Comparison of ENCODE assay signal across 23 cellular contexts in the genomic region with DNA sequence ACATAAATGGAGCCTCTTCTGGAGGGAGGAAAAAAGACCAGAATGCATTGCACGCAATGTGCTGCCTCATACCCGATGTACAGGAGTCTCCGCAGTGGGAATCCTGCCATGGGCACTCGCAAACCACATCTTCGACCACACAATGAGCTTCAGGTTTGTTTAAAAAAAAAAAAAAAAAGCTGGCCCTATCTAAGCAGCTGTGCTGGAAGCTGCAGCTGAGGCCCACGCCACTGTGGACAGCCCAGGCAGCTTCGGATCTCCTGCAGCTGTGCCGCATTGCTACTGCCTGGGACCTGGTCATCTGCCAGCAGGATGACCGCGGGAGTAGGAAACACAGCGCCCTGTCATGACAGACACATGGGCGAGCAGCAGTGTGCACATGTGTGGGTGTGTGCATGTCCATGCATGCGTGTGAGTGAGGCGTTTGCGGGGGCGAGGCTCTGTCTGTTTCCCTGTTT. TPM values are rescaled to one million over a fixed set of nuclear protein-coding genes. Genes with fewer than 3 reads are reported as not detected.
DNase-seq lines count a peak whose midpoint lies in the region; ATAC-seq and TF ChIP-seq lines count a peak whose summit lies in the region.
"Had no signal": no experiment of that assay in that cellular context is flagged by ENCODE, and none has a peak within 500 bp of the region (broad histone marks: within the 10 kb centered on the region; RNA-seq: fewer than 3 reads in every experiment).

No MANE protein-coding gene starts in this region.

- H3K4me2 ChIP-seq in GM23338 (no peak overlapping the region), SK-N-SH (0 out of 2 replicates have a peak overlapping the region, but pooled peaks have one; percentile 14), trophoblast cell (ENCODE audit: low read length) (no peak overlapping the region)
- H3K4me2 ChIP-seq: BLaER1 had no signal

- no peak overlapping the region for H2BK12ac ChIP-seq in trophoblast cell (ENCODE audit: low read length)

- no peaks in the 10 kb centered on the region for H3K9me2 ChIP-seq in GM23338 (ENCODE audit: insufficient read depth)
- no peaks in the 10 kb centered on the region for H3K9me2 ChIP-seq in SK-N-SH

- H4K12ac ChIP-seq in trophoblast cell (ENCODE audit: low read depth, low read length): no peak overlapping the region

- POLR2A ChIA-PET in SK-N-SH (lab: Yijun Ruan, JAX): no interaction called here

- H3K4me1 ChIP-seq in GM23338 (ENCODE audit: insufficient read depth): peaks cover 7% of the 10 kb centered on the region
- H3K4me1 ChIP-seq in SK-N-SH (ENCODE audit: control insufficient read depth in 1 of 2, insufficient read depth in 2 of 2, low read depth in 1 of 2, low read length in 1 of 2): peaks cover 0 to 3% of the 10 kb centered on the region in 2 experiments; a peak in 1 of 4 replicates
- no peaks in the 10 kb centered on the region for H3K4me1 ChIP-seq in trophoblast cell (ENCODE audit: control insufficient read depth in 1 of 2, insufficient read depth in 2 of 2, low read length in 2 of 2)
- H3K4me1 ChIP-seq: thyroid gland had no signal

- CTCF ChIA-PET in SK-N-SH (lab: Yijun Ruan, JAX): interaction anchor here (1.2 kb wide), 1 partner anchor 49 kb away, joined by 3 read pairs; no protein-coding TSS in a partner anchor
- CTCF ChIA-PET in activated CD8-positive, alpha-beta memory T cell treated with anti-CD3 and anti-CD28 coated beads, Interleukin-2, amount 10 ng/mL, durations not matched to agents 7 days and 5 days (lab: Charles Lee): no interaction called here

- no peak overlapping the region for H3K14ac ChIP-seq in trophoblast cell (ENCODE audit: low read length)

- H3K27ac ChIP-seq in GM23338 (ENCODE audit: low read depth) (no peak overlapping the region), SK-N-SH (ENCODE audit: low read depth in 2 of 2, low read length in 1 of 2) (no peak overlapping the region), trophoblast cell (ENCODE audit: low read depth, low read length) (no peak overlapping the region)
- H3K27ac ChIP-seq: BLaER1, cardiac muscle cell, neutrophil, thyroid gland had no signal

- H4K20me1 ChIP-seq in GM23338 (replicated peaks; ENCODE audit: insufficient read depth) (0 out of 2 replicates have a peak, but pooled peaks cover 5% of the 10 kb centered on the region), SK-N-SH (ENCODE audit: insufficient read depth) (no peaks in the 10 kb centered on the region)
- H4K20me1 ChIP-seq: BLaER1 had no signal

- H3K4me3 ChIP-seq in GM23338 (no peak overlapping the region), SK-N-SH (ENCODE audit: low read depth in 2 of 2, low read length in 1 of 2) (no peak overlapping the region), trophoblast cell (ENCODE audit: low read depth, low read length) (peak overlapping the region; percentile 17)
- H3K4me3 ChIP-seq: BLaER1, cardiac muscle cell, thyroid gland had no signal

- H3K27me3 Mint-ChIP-seq in GM23338 (ENCODE audit: insufficient read depth, low read depth, poor library complexity): peaks cover 54% of the 10 kb centered on the region
- H3K27me3 Mint-ChIP-seq in activated CD8-positive, alpha-beta memory T cell treated with anti-CD3 and anti-CD28 coated beads, Interleukin-2, amount 10 ng/mL, durations not matched to agents 7 days and 5 days: peaks cover 41% of the 10 kb centered on the region

- no peak for TF ChIP-seq EP300 in SK-N-SH (IDR thresholded peaks at IDR 0.05; ENCODE audit: borderline replicate concordance in 1 of 2, low read depth in 1 of 2, low read length in 1 of 2)

- no peak overlapping the region for H3K4ac ChIP-seq in trophoblast cell (ENCODE audit: low read depth, low read length)

- 0 out of 2 replicates have a peak, but pooled peaks cover 14% of the 10 kb centered on the region for H3F3A ChIP-seq in GM23338 (replicated peaks; ENCODE audit: low read depth)
- H3F3A ChIP-seq in SK-N-SH (replicated peaks; ENCODE audit: insufficient read depth): peaks cover 4% of the 10 kb centered on the region

- TF ChIP-seq CTCF in GM23338 (conservative IDR thresholded peaks at IDR 0.05; ENCODE audit: low read depth in 2 of 2) (no peak), SK-N-SH (IDR thresholded peaks at IDR 0.05) (no peak)

- no peak overlapping the region for H3K18ac ChIP-seq in trophoblast cell (ENCODE audit: low read length)

- H2BK120ac ChIP-seq in trophoblast cell (ENCODE audit: insufficient read depth, low read length, poor library complexity): no peak overlapping the region

- H3K27ac Mint-ChIP-seq in GM23338: no peak overlapping the region
- H3K27ac Mint-ChIP-seq in activated CD8-positive, alpha-beta memory T cell treated with anti-CD3 and anti-CD28 coated beads, Interleukin-2, amount 10 ng/mL, durations not matched to agents 7 days and 5 days: no peak overlapping the region
- H3K27ac Mint-ChIP-seq: activated T-cell treated with anti-CD3 and anti-CD28 coated beads, Interleukin-2, amount 50 U/mL, for 72 hours; H9 had no signal

- H3K23ac ChIP-seq in trophoblast cell (ENCODE audit: low read length): no peak overlapping the region

- no peaks in the 10 kb centered on the region for H3K9me3 Mint-ChIP-seq in GM23338
- H3K9me3 Mint-ChIP-seq in activated CD8-positive, alpha-beta memory T cell treated with anti-CD3 and anti-CD28 coated beads, Interleukin-2, amount 10 ng/mL, durations not matched to agents 7 days and 5 days (ENCODE audit: low read depth): peaks cover 5% of the 10 kb centered on the region

- H3K27me3 ChIP-seq in GM23338 (ENCODE audit: insufficient read depth) (peaks cover 49% of the 10 kb centered on the region), SK-N-SH (ENCODE audit: insufficient read depth) (peaks cover 79% of the 10 kb centered on the region), trophoblast cell (ENCODE audit: insufficient read depth, low read length) (no peaks in the 10 kb centered on the region)
- H3K27me3 ChIP-seq: thyroid gland had no signal

- H3K9me3 ChIP-seq in SK-N-SH (no peaks in the 10 kb centered on the region), trophoblast cell (ENCODE audit: insufficient read depth, low read depth, low read length) (peaks cover 6% of the 10 kb centered on the region)
- H3K9me3 ChIP-seq: BLaER1, neutrophil, thyroid gland had no signal

- H3K4me1 Mint-ChIP-seq in GM23338: peaks cover 25% of the 10 kb centered on the region
- peaks cover 7% of the 10 kb centered on the region for H3K4me1 Mint-ChIP-seq in activated CD8-positive, alpha-beta memory T cell treated with anti-CD3 and anti-CD28 coated beads, Interleukin-2, amount 10 ng/mL, durations not matched to agents 7 days and 5 days

- no peaks in the 10 kb centered on the region for H3K79me1 ChIP-seq in trophoblast cell (ENCODE audit: low read length)

- ATAC-seq in GM23338 (peak; percentile 41), GM18867 (IDR thresholded peaks at IDR 0.05; ENCODE audit: unreplicated experiment) (no peak)
- no peak for ATAC-seq in activated CD8-positive, alpha-beta memory T cell treated with anti-CD3 and anti-CD28 coated beads, Interleukin-2, amount 10 ng/mL, durations not matched to agents 7 days and 5 days

- intact Hi-C loops in cardiac septum (cut with DNase I): no loop called here

- H4K91ac ChIP-seq in trophoblast cell (ENCODE audit: low read depth, low read length): no peak overlapping the region

- H4K8ac ChIP-seq in trophoblast cell (ENCODE audit: low read depth, low read length): no peak overlapping the region

- 9% methylated on average over 16 of the region's 16 CpGs for WGBS in SK-N-SH (ENCODE audit: low lambda C conversion rate)
- WGBS in trophoblast cell (ENCODE audit: extremely low coverage, insufficient coverage, insufficient read length): no CpG with 5 or more reads among the region's 16 CpGs

- no peaks in the 10 kb centered on the region for H3K36me3 ChIP-seq in GM23338 (ENCODE audit: insufficient read depth)
- no peaks in the 10 kb centered on the region for H3K36me3 ChIP-seq in SK-N-SH (replicated peaks in 1 of 2; ENCODE audit: control insufficient read depth in 1 of 2, insufficient read depth in 2 of 2, low read length in 1 of 2)
- H3K36me3 ChIP-seq in trophoblast cell (ENCODE audit: control insufficient read depth in 1 of 2, insufficient read depth in 2 of 2, low read length in 2 of 2): no peaks in the 10 kb centered on the region
- H3K36me3 ChIP-seq: BLaER1, cardiac muscle cell, neutrophil, thyroid gland had no signal

- H3K79me2 ChIP-seq in GM23338 (replicated peaks; ENCODE audit: insufficient read depth) (no peaks in the 10 kb centered on the region), SK-N-SH (ENCODE audit: insufficient read depth) (no peaks in the 10 kb centered on the region), trophoblast cell (ENCODE audit: control insufficient read depth, insufficient read depth, low read length, poor library complexity) (no peaks in the 10 kb centered on the region)

- H3K9ac ChIP-seq in SK-N-SH: no peak overlapping the region
- H3K9ac ChIP-seq in trophoblast cell (ENCODE audit: low read length): no peak overlapping the region
- H3K9ac ChIP-seq: BLaER1 had no signal

- peak overlapping the region; percentile 43; the same call in 1 of the 2 replicates for H2AFZ ChIP-seq in GM23338
- no peak overlapping the region for H2AFZ ChIP-seq in SK-N-SH (ENCODE audit: low read depth)
- H2AFZ ChIP-seq in trophoblast cell (ENCODE audit: insufficient read depth, low read length, poor library complexity): no peak overlapping the region

- no peak overlapping the region for H2BK5ac ChIP-seq in trophoblast cell (ENCODE audit: low read depth, low read length, poor library complexity)

- TF ChIP-seq RAD21 in SK-N-SH (IDR thresholded peaks at IDR 0.05; ENCODE audit: low read length): no peak

- H2AK5ac ChIP-seq in trophoblast cell (ENCODE audit: low read length): no peak overlapping the region

- no peak for DNase-seq in GM23338 (ENCODE audit: low spot score)
- DNase-seq in SK-N-SH: peak; percentile 52
- DNase-seq in cardiac septum (ENCODE audit: low spot score): peak; percentile 70
- no peak for DNase-seq in trophoblast cell
- DNase-seq in activated CD4-positive, alpha-beta T cell treated with anti-CD3 and anti-CD28 coated beads, Interleukin-2, amount 50 U/mL, for 48 hours: no peak
- DNase-seq in activated CD8-positive, alpha-beta memory T cell treated with anti-CD3 and anti-CD28 coated beads, Interleukin-2, amount 10 ng/mL, durations not matched to agents 7 days and 5 days: no peak
- DNase-seq in NCI-H446 treated with DMSO at 0.1 percent for 48 hours (lab: John Stamatoyannopoulos, UW): no peak
- DNase-seq: activated T-cell treated with anti-CD3 and anti-CD28 coated beads, Interleukin-2, amount 50 U/mL, for 72 hours; DND-41; effector CD4-positive, alpha-beta T cell; H9; IMR-90; mesenchymal stem cell; NCI-H1092 treated with DMSO at 0.1 percent for 48 hours; NCI-H2227 treated with DMSO at 0.1 percent for 48 hours; SHP77; stimulated activated CD4-positive, alpha-beta T cell treated with anti-CD3 and anti-CD28 coated beads, Interleukin-4, amount 100 ng/mL, for 24 hours; thyroid gland had no signal

- no peak overlapping the region for H3K4me3 Mint-ChIP-seq in GM23338
- H3K4me3 Mint-ChIP-seq in activated CD8-positive, alpha-beta memory T cell treated with anti-CD3 and anti-CD28 coated beads, Interleukin-2, amount 10 ng/mL, durations not matched to agents 7 days and 5 days: no peak overlapping the region
- H3K4me3 Mint-ChIP-seq: H9 had no signal

- no peaks in the 10 kb centered on the region for H3K36me3 Mint-ChIP-seq in GM23338 (ENCODE audit: low read depth)
- peaks cover 2% of the 10 kb centered on the region for H3K36me3 Mint-ChIP-seq in activated CD8-positive, alpha-beta memory T cell treated with anti-CD3 and anti-CD28 coated beads, Interleukin-2, amount 10 ng/mL, durations not matched to agents 7 days and 5 days

RNA-seq across cellular contexts. Expression of a gene that starts 26.0 kb away (rescaled TPM):
- total RNA-seq in GM23338 (2014; rRNA removed; shearing (Covaris generic)): not detected in 2 replicates
- polyA plus RNA-seq in GM23338 (2016; fragmentation: Nextera tagmentation; extraction: Ambion mirVana) (not detected in 2 replicates), SK-N-SH (2012; rRNA removed) (0.02 TPM in 1 of 2 replicates, not detected in the other)
- 0.01 TPM in 1 of 2 replicates, not detected in the other for polyA plus RNA-seq in SK-N-SH (2012; cell fraction: cytosol; rRNA removed)
- 0.01 TPM in 1 of 2 replicates, not detected in the other for polyA plus RNA-seq in SK-N-SH (2012; cell fraction: nucleus; rRNA removed)
- total RNA-seq in cardiac septum: not detected
- polyA plus RNA-seq in trophoblast cell (2013): 0.07 and 0.08 TPM in 2 replicates
- total RNA-seq in activated CD8-positive, alpha-beta memory T cell treated with anti-CD3 and anti-CD28 coated beads, Interleukin-2, amount 10 ng/mL, durations not matched to agents 7 days and 5 days: not detected
- total RNA-seq: activated T-cell treated with anti-CD3 and anti-CD28 coated beads, Interleukin-2, amount 50 U/mL, for 72 hours; cardiac muscle cell; fibroblast of villous mesenchyme; IMR-90 had no signal
- polyA plus RNA-seq: cardiac muscle cell, IMR-90 had no signal

Comparison
In these comparisons a context has a peak if more than half of its experiments do, and no peak if none do; other contexts are left out.
1. DNase-seq: peak in SK-N-SH (single experiment) and cardiac septum (single experiment); none in GM23338 (single experiment), trophoblast cell (0 of 2), activated CD4-positive, alpha-beta T cell treated with anti-CD3 and anti-CD28 coated beads, Interleukin-2, amount 50 U/mL, for 48 hours (0 of 2), activated CD8-positive, alpha-beta memory T cell treated with anti-CD3 and anti-CD28 coated beads, Interleukin-2, amount 10 ng/mL, durations not matched to agents 7 days and 5 days (single experiment) and NCI-H446 treated with DMSO at 0.1 percent for 48 hours (single experiment).